22 cellular contexts compared by ENCODE assay signal in the genomic region with DNA sequence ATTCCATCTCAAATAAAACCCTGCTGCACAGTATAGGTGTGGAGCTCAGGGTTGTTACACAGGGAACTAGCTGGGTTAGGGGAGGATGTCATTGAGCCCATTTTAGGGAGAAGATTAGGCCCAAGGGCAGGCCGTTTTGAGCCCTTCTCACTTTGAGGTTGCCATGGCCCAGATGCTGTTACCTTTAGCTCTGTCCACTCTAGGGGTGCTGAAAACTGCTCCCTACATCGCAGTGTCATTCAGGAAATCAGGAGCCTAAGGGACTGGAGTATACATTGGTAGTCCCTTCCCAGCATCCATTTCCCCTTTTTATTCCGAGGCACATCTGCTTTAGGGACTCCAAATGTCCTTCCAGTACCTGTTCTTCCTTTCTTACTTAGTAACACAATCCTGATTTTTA.
DNase-seq lines count a peak whose midpoint lies in the region; ATAC-seq, FAIRE-seq and TF ChIP-seq lines count a peak whose summit lies in the region.
"Had no signal": no experiment of that assay in that cellular context is flagged by ENCODE, and none has a peak within 500 bp of the region (broad histone marks: within the 10 kb centered on the region; RNA-seq: fewer than 3 reads in every experiment).

No MANE protein-coding gene starts in this region.

- no peaks in the 10 kb centered on the region for H3K27me3 ChIP-seq in DND-41 (ENCODE audit: insufficient read depth, low read length, poor library complexity)
- no peaks in the 10 kb centered on the region for H3K27me3 ChIP-seq in H1 (replicated peaks in 1 of 4; ENCODE audit: control insufficient read depth in 3 of 4, extremely low read depth in 1 of 4, insufficient read depth in 3 of 4, low read length in 3 of 4)
- H3K27me3 ChIP-seq: testis had no signal

- H3K79me2 ChIP-seq in DND-41 (ENCODE audit: insufficient read depth, low read length): no peaks in the 10 kb centered on the region
- H3K79me2 ChIP-seq in H1 (ENCODE audit: control insufficient read depth in 1 of 2, insufficient read depth in 2 of 2, low read length in 2 of 2): no peaks in the 10 kb centered on the region

- H3K4me3 ChIP-seq in DND-41 (ENCODE audit: low read depth in 1 of 2, low read length in 2 of 2) (no peak overlapping the region), NB4 (ENCODE audit: low read depth, low read length) (no peak overlapping the region), H1 (ENCODE audit: extremely low read depth in 1 of 4, insufficient read depth in 2 of 4, low read depth in 3 of 4, low read length in 4 of 4) (no peak overlapping the region)
- H3K4me3 ChIP-seq: esophagus squamous epithelium, left ventricle myocardium inferior, skin epidermis, testis had no signal

- peaks cover 9% of the 10 kb centered on the region for H3K9me3 ChIP-seq in DND-41 (ENCODE audit: insufficient read depth, low read length, severe bottlenecking)
- H3K9me3 ChIP-seq in H1 (ENCODE audit: insufficient read depth in 2 of 2, low read depth in 1 of 2, low read length in 1 of 2): peaks cover 10 to 18% of the 10 kb centered on the region in 2 experiments; a peak in 3 of 4 replicates
- H3K9me3 ChIP-seq: testis had no signal

- no peaks in the 10 kb centered on the region for H4K20me1 ChIP-seq in DND-41 (ENCODE audit: insufficient read depth, low read length)
- H4K20me1 ChIP-seq in H1 (replicated peaks in 1 of 2; ENCODE audit: control insufficient read depth in 1 of 2, insufficient read depth in 2 of 2, low read length in 2 of 2): no peaks in the 10 kb centered on the region

- no peak overlapping the region for H3K18ac ChIP-seq in H1 (ENCODE audit: extremely low read depth, low read length)

- no peak overlapping the region for H2BK12ac ChIP-seq in H1 (ENCODE audit: low read depth, low read length)

- no peak overlapping the region for H4K91ac ChIP-seq in H1 (replicated peaks; ENCODE audit: insufficient read length, low read length)

- H2BK20ac ChIP-seq in H1 (ENCODE audit: low read length): no peak overlapping the region

- H3K27ac ChIP-seq in DND-41 (ENCODE audit: low read length): no peak overlapping the region
- no peak overlapping the region for H3K27ac ChIP-seq in H1 (ENCODE audit: low read depth, low read length)
- H3K27ac ChIP-seq: esophagus squamous epithelium, left ventricle myocardium inferior, skin epidermis, testis had no signal

- H4K8ac ChIP-seq in H1 (ENCODE audit: extremely low read depth, insufficient read depth, low read length): no peak overlapping the region

- no peak overlapping the region for H2AFZ ChIP-seq in DND-41 (ENCODE audit: low read depth, low read length)
- H2AFZ ChIP-seq in H1 (ENCODE audit: low read length): no peak overlapping the region

- no peak overlapping the region for H2BK120ac ChIP-seq in H1 (replicated peaks; ENCODE audit: low read depth, low read length)

- ATAC-seq in DND-41 (ENCODE audit: insufficient read depth, low read depth) (no peak), left lobe of liver (peak; percentile 29)
- ATAC-seq: stimulated activated naive B cell treated with anti-CD40 and anti-IgM and Interleukin-4, amounts not matched to agents 10 μg/mL and 1 μg/mL and 100 μg/mL, for 72 hours had no signal

- POLR2A ChIA-PET in H1 (lab: Charles Lee; ENCODE audit: partially characterized antibody): no interaction called here

- CTCF ChIA-PET in H1 (lab: Charles Lee; ENCODE audit: partially characterized antibody): no interaction called here

- H3K14ac ChIP-seq in H1 (ENCODE audit: insufficient read length): no peak overlapping the region

- H3K36me3 ChIP-seq in DND-41 (ENCODE audit: insufficient read depth, low read length): no peaks in the 10 kb centered on the region
- H3K36me3 ChIP-seq in H1 (ENCODE audit: control insufficient read depth in 2 of 4, insufficient read depth in 4 of 4, low read length in 3 of 4): peaks cover 0 to 2% (median 0%) of the 10 kb centered on the region in 4 experiments; a peak in 1 of 8 replicates
- H3K36me3 ChIP-seq: esophagus squamous epithelium, left ventricle myocardium inferior had no signal

- no peak overlapping the region for H2AK5ac ChIP-seq in H1 (ENCODE audit: low read depth, low read length)

- no peak for TF ChIP-seq EP300 in H1 (IDR thresholded peaks at IDR 0.05; ENCODE audit: borderline replicate concordance in 1 of 2, low read depth in 2 of 2, low read length in 2 of 2)

- H3K9ac ChIP-seq in DND-41 (ENCODE audit: low read depth, low read length): no peak overlapping the region
- no peak overlapping the region for H3K9ac ChIP-seq in H1 (replicated peaks in 1 of 4; ENCODE audit: extremely low read depth in 1 of 4, low read depth in 3 of 4, low read length in 3 of 4)

- DNase-seq in DND-41: peak; percentile 17
- DNase-seq in NB4 (ENCODE audit: low read depth): peak; percentile 5
- peak in 1 of 2 experiments; percentile 50 for DNase-seq in H1 (ENCODE audit: low read depth in 1 of 2, low spot score in 2 of 2)
- DNase-seq in left lobe of liver (ENCODE audit: low spot score): no peak
- DNase-seq in amniotic stem cell (lab: John Stamatoyannopoulos, UW): no peak
- DNase-seq in NCI-H226: no peak
- DNase-seq in stimulated activated CD4-positive, alpha-beta T cell treated with anti-CD3 and anti-CD28 coated beads, Interleukin-4, amount 100 ng/mL, for 1 hour: no peak
- no peak for DNase-seq in central memory CD4-positive, alpha-beta T cell
- DNase-seq: activated CD4-positive, alpha-beta T cell treated with anti-CD3 and anti-CD28 coated beads, Interleukin-2, amount 10 ng/mL, durations not matched to agents 24 days and 14 days; activated naive CD8-positive, alpha-beta T cell treated with anti-CD3 and anti-CD28 coated beads for 36 hours; effector memory CD4-positive, alpha-beta T cell; esophagus squamous epithelium; HFFc6; left ventricle myocardium inferior; NCI-H1930; NCI-H82; OCI-M1; posterior cingulate gyrus; stimulated activated naive B cell treated with anti-CD40 and anti-IgM and Interleukin-4, amounts not matched to agents 10 μg/mL and 1 μg/mL and 100 μg/mL, for 72 hours; testis had no signal

- H3K56ac ChIP-seq in H1 (replicated peaks; ENCODE audit: insufficient read length, low read depth, low read length): no peak overlapping the region

- H3K4me1 ChIP-seq in DND-41 (ENCODE audit: insufficient read depth, low read length): no peaks in the 10 kb centered on the region
- H3K4me1 ChIP-seq in H1 (replicated peaks in 1 of 4; ENCODE audit: control insufficient read depth in 3 of 4, insufficient read depth in 4 of 4, low read length in 3 of 4): no peaks in the 10 kb centered on the region
- H3K4me1 ChIP-seq: esophagus squamous epithelium, left ventricle myocardium inferior, testis had no signal

- no peak for TF ChIP-seq POLR2A in NB4 (IDR thresholded peaks at IDR 0.05; ENCODE audit: extremely low read depth, insufficient read length)
- no peak for TF ChIP-seq POLR2A in H1 (IDR thresholded peaks at IDR 0.05; ENCODE audit: control extremely low read depth in 1 of 2, low read depth in 2 of 2, low read length in 2 of 2)

- TF ChIP-seq CTCF in DND-41 (IDR thresholded peaks at IDR 0.05; ENCODE audit: borderline replicate concordance, extremely low read depth, low read length, poor library complexity, severe bottlenecking): no peak
- no peak for TF ChIP-seq CTCF in NB4 (IDR thresholded peaks at IDR 0.05; ENCODE audit: low read depth, low read length)
- TF ChIP-seq CTCF in H1 (IDR thresholded peaks at IDR 0.05; ENCODE audit: control extremely low read depth in 1 of 3, insufficient read depth in 1 of 3, low read depth in 1 of 3, low read length in 3 of 3): no peak

- 87% methylated on average over 3 of the region's 3 CpGs; no CpG with 5 or more reads in 1 of the 2 experiments for WGBS in H1 (ENCODE audit: extremely low coverage in 1 of 2, insufficient coverage in 1 of 2, insufficient read length in 1 of 2, insufficient replicate concordance in 2 of 2, low coverage in 1 of 2, low lambda C conversion rate in 2 of 2, missing lambda C conversion rate in 1 of 2), 2 experiments

- H3K23me2 ChIP-seq in H1 (ENCODE audit: low read depth, low read length): peaks cover 5% of the 10 kb centered on the region; the same call in 1 of the 2 replicates

- H2BK15ac ChIP-seq in H1 (ENCODE audit: low read length): no peak overlapping the region

- H2BK5ac ChIP-seq in H1 (ENCODE audit: low read depth, low read length): no peak overlapping the region

- no peak overlapping the region for H3K23ac ChIP-seq in H1 (ENCODE audit: insufficient read length)

- no peak for TF ChIP-seq RAD21 in H1 (IDR thresholded peaks at IDR 0.05 in 1 of 2, conservative IDR thresholded peaks at IDR 0.05 in 1 of 2; ENCODE audit: low read depth in 2 of 2, low read length in 2 of 2)

- FAIRE-seq in H1 (lab: Jason Lieb, UNC): peak; percentile 52
- FAIRE-seq: D721Med had no signal

- no peak overlapping the region for H3K4ac ChIP-seq in H1 (replicated peaks; ENCODE audit: insufficient read length, low read depth, low read length)

- no peaks in the 10 kb centered on the region for H3K79me1 ChIP-seq in H1 (ENCODE audit: low read depth, low read length)

- no peak overlapping the region for H3K4me2 ChIP-seq in DND-41 (ENCODE audit: insufficient read depth, low read length)
- no peak overlapping the region for H3K4me2 ChIP-seq in H1 (ENCODE audit: insufficient read depth in 1 of 2, low read depth in 2 of 2, low read length in 2 of 2)

- H4K5ac ChIP-seq in H1 (ENCODE audit: insufficient read length, low read depth, low read length): no peak overlapping the region

TF ChIP-seq in H1, 55 proteins besides CTCF, POLR2A, EP300 and RAD21:
- TF ChIP-seq EGR1 (IDR thresholded peaks at IDR 0.05; ENCODE audit: borderline replicate concordance, low read depth, low read length) (no peak), SIN3A (conservative IDR thresholded peaks at IDR 0.05 in 1 of 2, IDR thresholded peaks at IDR 0.05 in 1 of 2; ENCODE audit: low read depth in 1 of 2, low read length in 2 of 2) (0 out of 4 replicates have a peak, but pooled peaks of 1 of the 2 experiments have one; percentile 85)

Comparison
In these comparisons a context has a peak if more than half of its experiments do, and no peak if none do; other contexts are left out.
1. DNase-seq: peak in DND-41 (single experiment) and NB4 (single experiment); none in left lobe of liver (single experiment), amniotic stem cell (single experiment), NCI-H226 (single experiment), stimulated activated CD4-positive, alpha-beta T cell treated with anti-CD3 and anti-CD28 coated beads, Interleukin-4, amount 100 ng/mL, for 1 hour (single experiment) and central memory CD4-positive, alpha-beta T cell (single experiment).